Comparison of ENCODE assay signal across 8 cellular contexts in the genomic region with DNA sequence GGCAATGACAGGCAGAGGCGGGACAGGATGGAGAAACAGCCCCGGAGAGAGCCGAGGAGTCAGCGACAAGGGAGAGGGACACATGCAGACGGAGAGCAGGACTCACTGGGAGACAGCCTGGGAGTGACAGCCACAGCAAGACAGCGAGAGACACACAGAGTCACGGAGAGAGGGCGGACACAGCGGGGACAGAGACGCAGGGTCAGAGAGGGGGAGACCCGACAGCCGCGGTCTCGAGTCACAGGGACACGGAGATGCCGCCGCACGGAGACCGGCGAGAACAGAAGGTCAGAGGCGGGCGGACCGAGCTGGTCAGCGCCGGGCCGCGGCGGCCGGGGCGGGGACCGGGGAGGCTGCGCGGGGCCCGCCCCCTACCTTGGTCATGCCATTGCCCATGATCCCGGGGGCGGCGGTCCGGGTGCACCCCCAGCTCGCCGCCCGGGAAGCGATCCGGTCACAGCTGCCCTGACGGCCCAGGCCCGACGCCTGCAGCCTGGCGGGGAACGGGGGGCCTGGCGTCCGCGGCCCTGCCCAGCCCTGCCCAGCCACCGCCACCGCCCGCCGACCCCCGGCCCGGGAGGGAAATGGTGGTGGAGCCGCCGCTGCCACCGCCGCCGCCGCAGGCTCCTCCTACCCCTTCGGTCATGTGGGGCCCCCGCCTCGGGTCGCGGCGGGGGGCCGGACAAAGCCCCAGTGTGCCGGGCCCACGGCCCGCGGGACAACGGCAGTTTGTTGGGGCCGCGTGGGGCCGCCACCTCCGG. TPM values are rescaled to one million over a fixed set of nuclear protein-coding genes. Genes with fewer than 3 reads are reported as not detected.
A peak's percentile ranks its signal among the peaks of the same experiment; 100 is the strongest.
DNase-seq lines count a peak whose midpoint lies in the region; ATAC-seq and TF ChIP-seq lines count a peak whose summit lies in the region.

A gene with protein sequence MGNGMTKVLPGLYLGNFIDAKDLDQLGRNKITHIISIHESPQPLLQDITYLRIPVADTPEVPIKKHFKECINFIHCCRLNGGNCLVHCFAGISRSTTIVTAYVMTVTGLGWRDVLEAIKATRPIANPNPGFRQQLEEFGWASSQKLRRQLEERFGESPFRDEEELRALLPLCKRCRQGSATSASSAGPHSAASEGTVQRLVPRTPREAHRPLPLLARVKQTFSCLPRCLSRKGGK (minus strand): TSS at position 586 of the 761 bp plus-strand sequence. CDS start 190 bp downstream, at position 396.
A gene with protein sequence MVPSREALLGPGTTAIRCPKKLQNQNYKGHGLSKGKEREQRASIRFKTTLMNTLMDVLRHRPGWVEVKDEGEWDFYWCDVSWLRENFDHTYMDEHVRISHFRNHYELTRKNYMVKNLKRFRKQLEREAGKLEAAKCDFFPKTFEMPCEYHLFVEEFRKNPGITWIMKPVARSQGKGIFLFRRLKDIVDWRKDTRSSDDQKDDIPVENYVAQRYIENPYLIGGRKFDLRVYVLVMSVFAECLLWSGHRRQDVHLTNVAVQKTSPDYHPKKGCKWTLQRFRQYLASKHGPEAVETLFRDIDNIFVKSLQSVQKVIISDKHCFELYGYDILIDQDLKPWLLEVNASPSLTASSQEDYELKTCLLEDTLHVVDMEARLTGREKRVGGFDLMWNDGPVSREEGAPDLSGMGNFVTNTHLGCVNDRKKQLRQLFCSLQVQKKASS (plus strand): TSS at position 693 of the 761 bp plus-strand sequence. CDS start 493 bp downstream, outside the sequence.

- ATAC-seq in thoracic aorta (ENCODE audit: insufficient number of reproducible peaks, low FRiP score, low read depth) (no peak), GM18517 (IDR thresholded peaks at IDR 0.05; ENCODE audit: unreplicated experiment) (no peak)

- peak within 1 kb of the TSS; percentile 91 for H3K56ac ChIP-seq in mesendoderm (ENCODE audit: low read length)

- H4K8ac ChIP-seq in mesendoderm (ENCODE audit: low read depth, low read length): no peak within 1 kb of the TSS

- DNase-seq in NCI-H524 (lab: John Stamatoyannopoulos, UW) (peak; percentile 24 to 39), NCI-H524 treated with DMSO at 0.1 percent for 48 hours (lab: John Stamatoyannopoulos, UW) (no peak), Peyer's patch (peak in 2 of 3 donors; percentile 51 to 59), ecto neural progenitor cell (ENCODE audit: low spot score) (peak; percentile 80), mesendoderm (no peak), thoracic aorta (ENCODE audit: low spot score) (no peak), glomerular visceral epithelial cell (ENCODE audit: extremely low spot score) (no peak)

- H3K27ac ChIP-seq in Peyer's patch (peak within 1 kb of the TSS; percentile 10 to 55 (median 38)), mesendoderm (ENCODE audit: low read depth, low read length) (no peak within 1 kb of the TSS), thoracic aorta (peak within 1 kb of the TSS; percentile 37 to 58)

- peak within 1 kb of the TSS; percentile 98 for H3K4me2 ChIP-seq in mesendoderm (ENCODE audit: low read length)

- no peak within 1 kb of the TSS for H2BK120ac ChIP-seq in mesendoderm (ENCODE audit: low read depth, low read length)

- H3K9ac ChIP-seq in mesendoderm (ENCODE audit: low read length): peak within 1 kb of the TSS; percentile 68

- no peak within 1 kb of the TSS for H2AK5ac ChIP-seq in mesendoderm (ENCODE audit: low read length)

- H3K79me1 ChIP-seq in mesendoderm (ENCODE audit: low read length): no peaks in the 10 kb centered on the region

- H3K9me3 ChIP-seq in Peyer's patch (no peaks in the 10 kb centered on the region), thoracic aorta (no peaks in the 10 kb centered on the region)

- H2BK15ac ChIP-seq in mesendoderm (replicated peaks; ENCODE audit: low read depth): no peak within 1 kb of the TSS

- H3K18ac ChIP-seq in mesendoderm (ENCODE audit: low read length): no peak within 1 kb of the TSS

- H3K27me3 ChIP-seq in Peyer's patch (peaks cover 0 to 7% of the 10 kb centered on the region in 2 donors), mesendoderm (ENCODE audit: insufficient read depth, low read length, poor library complexity) (peaks cover 8% of the 10 kb centered on the region), thoracic aorta (replicated peaks; ENCODE audit: insufficient read depth) (no peaks in the 10 kb centered on the region)

- H3K36me3 ChIP-seq in Peyer's patch (no peaks in the 10 kb centered on the region), mesendoderm (ENCODE audit: control insufficient read depth, insufficient read depth, low read length) (no peaks in the 10 kb centered on the region), thoracic aorta (no peaks in the 10 kb centered on the region)

- TF ChIP-seq CTCF in Peyer's patch (IDR thresholded peaks at IDR 0.05) (no peak), thoracic aorta (IDR thresholded peaks at IDR 0.05) (no peak)

- no peak within 1 kb of the TSS for H2BK5ac ChIP-seq in mesendoderm (ENCODE audit: low read length)

- no peak within 1 kb of the TSS for H3K23ac ChIP-seq in mesendoderm (ENCODE audit: low read length)

- H3K79me2 ChIP-seq in mesendoderm (ENCODE audit: control insufficient read depth, insufficient read depth, low read length): no peaks in the 10 kb centered on the region

- no CpG with 5 or more reads among the region's 79 CpGs for WGBS in mesendoderm (ENCODE audit: extremely low coverage, insufficient coverage, low lambda C conversion rate)

- peak within 1 kb of the TSS; percentile 57 to 77 (median 76) for H3K4me3 ChIP-seq in Peyer's patch
- peak within 1 kb of the TSS; percentile 39 for H3K4me3 ChIP-seq in mesendoderm (ENCODE audit: low read length)
- H3K4me3 ChIP-seq in thoracic aorta: peak within 1 kb of the TSS; percentile 77

- peaks cover 0 to 15% (median 6%) of the 10 kb centered on the region in 4 donors for H3K4me1 ChIP-seq in Peyer's patch
- H3K4me1 ChIP-seq in mesendoderm (ENCODE audit: control insufficient read depth, low read depth, low read length): no peaks in the 10 kb centered on the region
- H3K4me1 ChIP-seq in thoracic aorta (ENCODE audit: control insufficient read depth in 1 of 2, low read depth in 2 of 2): peaks cover 8 to 31% of the 10 kb centered on the region in 2 donors

- H3K4ac ChIP-seq in mesendoderm (ENCODE audit: low read depth, low read length): no peak within 1 kb of the TSS

- H4K5ac ChIP-seq in mesendoderm (ENCODE audit: low read length): no peak within 1 kb of the TSS

- no peak for TF ChIP-seq POLR2A in Peyer's patch (IDR thresholded peaks at IDR 0.05)

RNA-seq across cellular contexts. Expression of the first gene that starts in this region (rescaled TPM):
- 10 to 100 TPM in 1 of 4 donors, 1 to 10 TPM in 2, under 1 TPM in 1; 0.53 to 19.8 (median 2.3) TPM for total RNA-seq in Peyer's patch
- polyA plus RNA-seq in mesendoderm (2013, experiment 1 of 2): 0.27 TPM
- 0.15 TPM for polyA plus RNA-seq in mesendoderm (2013, experiment 2 of 2)
- total RNA-seq in thoracic aorta: 1 to 10 TPM; 3.9 to 5.6 TPM

RNA-seq across cellular contexts. Expression of the second gene that starts in this region (rescaled TPM):
- total RNA-seq in Peyer's patch: 1 to 10 TPM in 1 of 4 donors, under 1 TPM in 1, not detected in 2; 0.47 to 1.7 TPM
- not detected for polyA plus RNA-seq in mesendoderm (2013, experiment 1 of 2)
- 0.01 TPM for polyA plus RNA-seq in mesendoderm (2013, experiment 2 of 2)
- not detected for total RNA-seq in thoracic aorta

Comparison
In these comparisons a context has a peak if more than half of its experiments do, and no peak if none do; other contexts are left out.
1. DNase-seq: peak in NCI-H524 (2 of 2), Peyer's patch (2 of 3) and ecto neural progenitor cell (single experiment); none in NCI-H524 treated with DMSO at 0.1 percent for 48 hours (single experiment), mesendoderm (single experiment), thoracic aorta (single experiment) and glomerular visceral epithelial cell (single experiment).
2. Peak in every context shown above with its lines, with median percentiles within 50 percentile points of each other: H3K4me3 ChIP-seq.